1 cellular context compared by ENCODE assay signal in the genomic region with DNA sequence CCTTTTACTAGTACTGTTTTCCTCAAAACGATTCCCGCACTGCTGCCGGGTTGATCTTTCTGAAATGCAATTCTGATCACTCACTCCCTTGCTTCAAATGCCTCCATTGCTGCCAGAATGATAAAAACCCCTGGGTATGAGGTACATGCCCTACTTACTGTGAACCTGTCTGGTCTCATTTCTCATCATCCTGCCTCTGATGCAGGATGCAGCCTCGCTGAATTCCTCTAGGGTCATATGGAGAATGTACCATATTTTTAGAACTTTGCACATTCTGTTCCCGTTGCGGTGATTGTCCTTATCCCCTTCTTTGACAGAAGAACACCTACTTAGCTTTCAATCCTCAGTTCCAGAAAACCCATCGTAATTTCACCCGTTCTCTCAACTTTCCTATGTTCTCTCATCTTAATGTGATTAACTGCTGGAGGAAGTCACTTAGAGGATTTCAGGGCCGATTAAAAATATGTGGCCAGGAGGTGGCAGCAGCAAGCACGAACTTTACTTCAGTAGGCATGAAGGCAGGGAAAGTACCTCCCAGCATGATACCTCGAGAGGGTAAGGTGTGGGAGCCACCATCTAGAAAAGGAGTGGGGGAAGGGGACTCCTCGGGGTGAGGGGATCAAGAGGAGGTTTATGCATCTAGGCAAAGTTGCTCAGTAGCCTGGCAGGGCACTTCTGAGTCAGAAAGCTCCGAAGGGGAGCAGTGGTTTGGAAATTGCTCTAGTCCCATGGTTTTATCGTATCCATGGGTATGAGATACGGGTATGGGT.
TF ChIP-seq lines count a peak whose summit lies in the region.

No MANE protein-coding gene starts in this region.

TF ChIP-seq in H1, 55 proteins besides CTCF, POLR2A, EP300 and RAD21 (continued from another document):
- TF ChIP-seq JUN (IDR thresholded peaks at IDR 0.05; ENCODE audit: low read depth, low read length) (no peak), TEAD4 (IDR thresholded peaks at IDR 0.05; ENCODE audit: low read depth, low read length) (peak; percentile 9; the same call in 1 of the 2 replicates), ASH2L (IDR thresholded peaks at IDR 0.05; ENCODE audit: low read length) (peak; percentile 25), TAF7 (optimal IDR thresholded peaks at IDR 0.05; ENCODE audit: borderline replicate concordance, low read depth, low read length) (no peak), RXRA (IDR thresholded peaks at IDR 0.05; ENCODE audit: insufficient read depth, low read depth, low read length) (0 out of 2 replicates have a peak, but pooled peaks have one; percentile 35), SAP30 (IDR thresholded peaks at IDR 0.05; ENCODE audit: insufficient read depth, insufficient replicate concordance, low read length) (no peak), HDAC2 (IDR thresholded peaks at IDR 0.05; ENCODE audit: borderline replicate concordance in 1 of 2, low read depth in 2 of 2, low read length in 2 of 2) (peak in 1 of 2 experiments; percentile 13; a peak in 2 of 4 replicates), SUZ12 (IDR thresholded peaks at IDR 0.05; ENCODE audit: low read length) (no peak), BCL11A (IDR thresholded peaks at IDR 0.05; ENCODE audit: low read depth in 2 of 2, low read length in 2 of 2) (no peak), CHD7 (IDR thresholded peaks at IDR 0.05; ENCODE audit: insufficient replicate concordance, low read length) (peak; percentile 53), CBX5 (IDR thresholded peaks at IDR 0.05; ENCODE audit: low read depth, low read length) (no peak), SP2 (IDR thresholded peaks at IDR 0.05; ENCODE audit: low read length) (no peak), BRCA1 (IDR thresholded peaks at IDR 0.05; ENCODE audit: low read depth, low read length) (no peak), KDM1A (IDR thresholded peaks at IDR 0.05; ENCODE audit: borderline replicate concordance, low read length) (no peak), NANOG (IDR thresholded peaks at IDR 0.05; ENCODE audit: insufficient read depth, low read depth, low read length, poor library complexity, severe bottlenecking) (no peak), TBP (IDR thresholded peaks at IDR 0.05; ENCODE audit: low read depth, low read length) (no peak), EGR1 (IDR thresholded peaks at IDR 0.05; ENCODE audit: borderline replicate concordance, low read depth, low read length) (no peak), KDM4A (IDR thresholded peaks at IDR 0.05; ENCODE audit: low read depth, low read length, severe bottlenecking) (no peak), POU5F1 (IDR thresholded peaks at IDR 0.05; ENCODE audit: low read depth, low read length) (0 out of 2 replicates have a peak, but pooled peaks have one; percentile 5), MAFK (IDR thresholded peaks at IDR 0.05; ENCODE audit: low read depth, low read length) (no peak), SIX5 (IDR thresholded peaks at IDR 0.05; ENCODE audit: low read depth, low read length) (no peak), SRF (IDR thresholded peaks at IDR 0.05; ENCODE audit: low read depth, low read length) (no peak), CBX8 (IDR thresholded peaks at IDR 0.05; ENCODE audit: borderline replicate concordance, low read depth, low read length) (no peak), CEBPB (IDR thresholded peaks at IDR 0.05; ENCODE audit: low read depth, low read length) (no peak), E2F6 (IDR thresholded peaks at IDR 0.05) (no peak), GABPA (IDR thresholded peaks at IDR 0.05; ENCODE audit: borderline replicate concordance, insufficient read depth, low read length) (no peak), RFX5 (IDR thresholded peaks at IDR 0.05; ENCODE audit: borderline replicate concordance, low read depth, low read length) (0 out of 2 replicates have a peak, but pooled peaks have one; percentile 16), KDM5A (IDR thresholded peaks at IDR 0.05; ENCODE audit: low read length) (no peak), CHD1 (IDR thresholded peaks at IDR 0.05; ENCODE audit: low read depth, low read length) (no peak), GTF2F1 (IDR thresholded peaks at IDR 0.05; ENCODE audit: borderline replicate concordance, low read depth, low read length) (no peak), CHD2 (IDR thresholded peaks at IDR 0.05; ENCODE audit: low read length) (0 out of 2 replicates have a peak, but pooled peaks have one; percentile 26), SIRT6 (IDR thresholded peaks at IDR 0.05; ENCODE audit: low read length) (no peak), CTBP2 (IDR thresholded peaks at IDR 0.05; ENCODE audit: borderline replicate concordance, insufficient read depth, insufficient read length, low read length) (no peak), PHF8 (conservative IDR thresholded peaks at IDR 0.05; ENCODE audit: low read depth, low read length) (no peak), USF2 (IDR thresholded peaks at IDR 0.05; ENCODE audit: low read length) (no peak), SP4 (IDR thresholded peaks at IDR 0.05; ENCODE audit: low read length) (no peak), TCF12 (IDR thresholded peaks at IDR 0.05; ENCODE audit: low read depth, low read length) (no peak), FOSL1 (IDR thresholded peaks at IDR 0.05; ENCODE audit: insufficient read depth, low read depth, low read length) (no peak), ATF3 (IDR thresholded peaks at IDR 0.05; ENCODE audit: insufficient read depth, low read depth, low read length) (no peak), ZNF274 (IDR thresholded peaks at IDR 0.05; ENCODE audit: borderline replicate concordance, extremely low read depth, low read length) (no peak), YY1 (IDR thresholded peaks at IDR 0.05; ENCODE audit: low read depth, low read length) (0 out of 2 replicates have a peak, but pooled peaks have one; percentile 42)
- TF ChIP-seq, protein P1, sequence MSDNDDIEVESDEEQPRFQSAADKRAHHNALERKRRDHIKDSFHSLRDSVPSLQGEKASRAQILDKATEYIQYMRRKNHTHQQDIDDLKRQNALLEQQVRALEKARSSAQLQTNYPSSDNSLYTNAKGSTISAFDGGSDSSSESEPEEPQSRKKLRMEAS (IDR thresholded peaks at IDR 0.05) = peak; percentile 23; the same call in 1 of the 2 replicates
